ENCODE assay signal across 20 cellular contexts in the genomic region with DNA sequence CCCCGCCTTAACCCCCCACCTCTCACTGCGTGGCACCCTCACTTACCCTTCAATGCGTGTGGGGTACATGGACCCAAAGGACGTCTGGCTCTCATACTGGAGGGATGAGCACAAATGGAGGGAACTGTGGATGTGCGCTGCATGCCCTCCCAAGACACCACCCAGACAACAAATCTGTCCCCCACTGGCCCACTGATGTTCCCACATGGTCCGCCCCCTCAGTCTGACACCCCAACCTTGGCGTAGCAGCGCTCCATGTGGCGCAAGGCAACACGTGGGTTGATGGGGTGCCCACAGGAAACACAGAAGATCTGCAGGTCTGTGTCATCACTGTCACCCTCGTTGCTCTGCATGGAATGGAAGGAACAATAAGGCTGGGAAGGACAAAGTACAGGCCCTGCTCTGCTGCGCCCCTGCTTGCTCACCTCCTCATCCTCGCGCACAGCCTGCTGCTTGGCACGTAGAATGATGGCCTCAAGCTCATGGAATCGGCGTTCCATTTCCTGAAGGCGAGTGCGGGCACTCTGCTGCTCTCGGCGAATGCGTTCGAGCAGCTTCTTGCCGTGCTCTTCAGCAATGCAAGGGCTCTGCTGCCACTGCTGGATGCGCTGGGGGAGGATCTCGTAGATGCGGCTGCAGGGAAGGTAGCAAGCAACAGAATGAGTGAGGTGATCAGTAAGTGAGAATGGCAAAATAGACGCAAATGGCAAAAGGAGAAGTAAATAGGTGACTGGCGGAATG. TPM values are rescaled to one million over a fixed set of nuclear protein-coding genes. Genes with fewer than 3 reads are reported as not detected.
DNase-seq lines count a peak whose midpoint lies in the region; ATAC-seq and TF ChIP-seq lines count a peak whose summit lies in the region.
"Had no signal": no experiment of that assay in that cellular context is flagged by ENCODE, and none has a peak within 500 bp of the region (broad histone marks: within the 10 kb centered on the region; RNA-seq: fewer than 3 reads in every experiment).

No MANE protein-coding gene starts in this region.

- intact Hi-C loops in activated CD4-positive, alpha-beta T cell treated with anti-CD3 and anti-CD28 coated beads, Interleukin-2, amount 10 ng/mL, durations not matched to agents 24 days and 14 days (cut with micrococcal nuclease) = loop anchor here (10.0 kb wide), 1 partner anchor 751 kb away; a partner anchor contains a TSS
- intact Hi-C loops in dendritic cell treated with granulocyte-macrophage colony-stimulating factor and Interleukin-4, amounts not matched to agents 40 ng/mL and 50 ng/mL, for 4 days (cut with micrococcal nuclease) = loop anchor here (10.0 kb wide), 2 partner anchors 469 to 789 kb away; a partner anchor contains a TSS

- DNase-seq in activated CD4-positive, alpha-beta T cell treated with anti-CD3 and anti-CD28 coated beads, Interleukin-2, amount 10 ng/mL, durations not matched to agents 24 days and 14 days = peak; percentile 70
- DNase-seq in activated CD4-positive, alpha-beta T cell treated with anti-CD3 and anti-CD28 coated beads, Interleukin-2, amount 50 U/mL, for 4 hours = no peak
- DNase-seq in RWPE2 (ENCODE audit: low spot score) (no peak), neural progenitor cell (ENCODE audit: low spot score) (no peak), SW 1271 (lab: John Stamatoyannopoulos, UW) (no peak), DMS114 treated with DMSO at 0.1 percent for 48 hours (lab: John Stamatoyannopoulos, UW; ENCODE audit: unreplicated experiment) (no peak), islet precursor cell (no peak)
- DNase-seq: activated CD8-positive, alpha-beta memory T cell treated with anti-CD3 and anti-CD28 coated beads, Interleukin-2, amount 50 U/mL, for 4 hours; amygdala; COR-L47; H9; head of caudate nucleus; NCI-H1930; NCI-H510A treated with DMSO at 0.1 percent for 48 hours; posterior cingulate gyrus; upper lobe of right lung had no signal

- H3K9me3 Mint-ChIP-seq in activated CD4-positive, alpha-beta T cell treated with anti-CD3 and anti-CD28 coated beads, Interleukin-2, amount 10 ng/mL, durations not matched to agents 24 days and 14 days = no peaks in the 10 kb centered on the region
- no peaks in the 10 kb centered on the region for H3K9me3 Mint-ChIP-seq in dendritic cell treated with granulocyte-macrophage colony-stimulating factor and Interleukin-4, amounts not matched to agents 40 ng/mL and 50 ng/mL, for 4 days
- H3K9me3 Mint-ChIP-seq in neural progenitor cell = no peaks in the 10 kb centered on the region
- H3K9me3 Mint-ChIP-seq: H9 had no signal

- ATAC-seq in RWPE2 (ENCODE audit: low read depth) = no peak
- ATAC-seq: upper lobe of right lung had no signal

- H3K4me1 Mint-ChIP-seq in activated CD4-positive, alpha-beta T cell treated with anti-CD3 and anti-CD28 coated beads, Interleukin-2, amount 10 ng/mL, durations not matched to agents 24 days and 14 days = peaks cover 53% of the 10 kb centered on the region
- H3K4me1 Mint-ChIP-seq in dendritic cell treated with granulocyte-macrophage colony-stimulating factor and Interleukin-4, amounts not matched to agents 40 ng/mL and 50 ng/mL, for 4 days (ENCODE audit: low read depth) = peaks cover 73% of the 10 kb centered on the region
- peaks cover 32% of the 10 kb centered on the region for H3K4me1 Mint-ChIP-seq in neural progenitor cell

- H3K27ac ChIP-seq in RWPE2 (ENCODE audit: poor library complexity, severe bottlenecking) (peak overlapping the region; percentile 12), neural progenitor cell (no peak overlapping the region)
- H3K27ac ChIP-seq: upper lobe of right lung had no signal

- no peak for TF ChIP-seq CTCF in RWPE2 (IDR thresholded peaks at IDR 0.05; ENCODE audit: poor library complexity, severe bottlenecking)
- no peak for TF ChIP-seq CTCF in neural progenitor cell (IDR thresholded peaks at IDR 0.05)

- H3K79me2 ChIP-seq in neural progenitor cell (ENCODE audit: low read depth) = peaks cover 36% of the 10 kb centered on the region

- H3K27me3 ChIP-seq in RWPE2 (ENCODE audit: insufficient read depth, poor library complexity, severe bottlenecking) = no peaks in the 10 kb centered on the region
- no peaks in the 10 kb centered on the region for H3K27me3 ChIP-seq in neural progenitor cell
- H3K27me3 ChIP-seq: MG63, upper lobe of right lung had no signal

- H3K36me3 ChIP-seq in RWPE2 (ENCODE audit: low read depth) (peaks cover 41% of the 10 kb centered on the region), neural progenitor cell (peaks cover 5% of the 10 kb centered on the region)

- peaks cover 70% of the 10 kb centered on the region for H3K36me3 Mint-ChIP-seq in activated CD4-positive, alpha-beta T cell treated with anti-CD3 and anti-CD28 coated beads, Interleukin-2, amount 10 ng/mL, durations not matched to agents 24 days and 14 days (ENCODE audit: low read depth)
- H3K36me3 Mint-ChIP-seq in dendritic cell treated with granulocyte-macrophage colony-stimulating factor and Interleukin-4, amounts not matched to agents 40 ng/mL and 50 ng/mL, for 4 days (ENCODE audit: low read depth) = peaks cover 84% of the 10 kb centered on the region
- H3K36me3 Mint-ChIP-seq in neural progenitor cell = peaks cover 28% of the 10 kb centered on the region

- H3F3A ChIP-seq in neural progenitor cell (ENCODE audit: low read depth) = peaks cover 11% of the 10 kb centered on the region

- H3K27me3 Mint-ChIP-seq in activated CD4-positive, alpha-beta T cell treated with anti-CD3 and anti-CD28 coated beads, Interleukin-2, amount 10 ng/mL, durations not matched to agents 24 days and 14 days = no peaks in the 10 kb centered on the region
- no peaks in the 10 kb centered on the region for H3K27me3 Mint-ChIP-seq in dendritic cell treated with granulocyte-macrophage colony-stimulating factor and Interleukin-4, amounts not matched to agents 40 ng/mL and 50 ng/mL, for 4 days
- H3K27me3 Mint-ChIP-seq in neural progenitor cell (ENCODE audit: insufficient read depth, low read depth) = peaks cover 14% of the 10 kb centered on the region

- peaks cover 8% of the 10 kb centered on the region for H4K20me1 ChIP-seq in neural progenitor cell (ENCODE audit: low read depth)

- H3K9me3 ChIP-seq in RWPE2 (ENCODE audit: severe bottlenecking) (no peaks in the 10 kb centered on the region), neural progenitor cell (ENCODE audit: low read depth) (no peaks in the 10 kb centered on the region)
- H3K9me3 ChIP-seq: MG63, upper lobe of right lung had no signal

- no peak overlapping the region for H2AFZ ChIP-seq in neural progenitor cell (replicated peaks)

- no peak overlapping the region for H3K9ac ChIP-seq in neural progenitor cell

- no peak overlapping the region for H3K4me2 ChIP-seq in neural progenitor cell
- H3K4me2 ChIP-seq: smooth muscle cell had no signal

- peak overlapping the region; percentile 90 for H3K4me3 Mint-ChIP-seq in activated CD4-positive, alpha-beta T cell treated with anti-CD3 and anti-CD28 coated beads, Interleukin-2, amount 10 ng/mL, durations not matched to agents 24 days and 14 days
- no peak overlapping the region for H3K4me3 Mint-ChIP-seq in dendritic cell treated with granulocyte-macrophage colony-stimulating factor and Interleukin-4, amounts not matched to agents 40 ng/mL and 50 ng/mL, for 4 days
- H3K4me3 Mint-ChIP-seq in neural progenitor cell = peak overlapping the region; percentile 70

- peak overlapping the region; percentile 16 for H3K27ac Mint-ChIP-seq in activated CD4-positive, alpha-beta T cell treated with anti-CD3 and anti-CD28 coated beads, Interleukin-2, amount 10 ng/mL, durations not matched to agents 24 days and 14 days
- H3K27ac Mint-ChIP-seq in dendritic cell treated with granulocyte-macrophage colony-stimulating factor and Interleukin-4, amounts not matched to agents 40 ng/mL and 50 ng/mL, for 4 days = peak overlapping the region; percentile 35
- H3K27ac Mint-ChIP-seq in neural progenitor cell = no peak overlapping the region

- H3K4me1 ChIP-seq in RWPE2 (ENCODE audit: insufficient read depth, poor library complexity, severe bottlenecking) (peaks cover 13% of the 10 kb centered on the region), neural progenitor cell (peaks cover 14% of the 10 kb centered on the region)

- H3K4me3 ChIP-seq in RWPE2 (ENCODE audit: severe bottlenecking) (no peak overlapping the region), neural progenitor cell (no peak overlapping the region)
- H3K4me3 ChIP-seq: MG63, smooth muscle cell, upper lobe of right lung had no signal

RNA-seq across cellular contexts. Expression of a gene that starts 2.3 kb away (rescaled TPM):
- total RNA-seq in activated CD4-positive, alpha-beta T cell treated with anti-CD3 and anti-CD28 coated beads, Interleukin-2, amount 10 ng/mL, durations not matched to agents 24 days and 14 days = 91.7 and 93.3 TPM in 2 replicates
- 32.7 and 58.8 TPM in 2 replicates for total RNA-seq in neural progenitor cell (ENCODE audit: low replicate concordance)

RNA-seq across cellular contexts. Expression of a gene that starts 3.9 kb away (rescaled TPM):
- 102 and 105 TPM in 2 replicates for total RNA-seq in activated CD4-positive, alpha-beta T cell treated with anti-CD3 and anti-CD28 coated beads, Interleukin-2, amount 10 ng/mL, durations not matched to agents 24 days and 14 days
- 35.0 and 52.9 TPM in 2 replicates for total RNA-seq in neural progenitor cell (ENCODE audit: low replicate concordance)

RNA-seq across cellular contexts. Expression of a gene that starts 17.3 kb away (rescaled TPM):
- 0.38 and 0.63 TPM in 2 replicates for total RNA-seq in activated CD4-positive, alpha-beta T cell treated with anti-CD3 and anti-CD28 coated beads, Interleukin-2, amount 10 ng/mL, durations not matched to agents 24 days and 14 days
- total RNA-seq in neural progenitor cell (ENCODE audit: low replicate concordance) = 0.36 and 0.74 TPM in 2 replicates
- total RNA-seq: G401, upper lobe of right lung had no signal
